Comparison of ENCODE assay signal across 3 cellular contexts in genomic region chr2:100886054-100886453, GRCh38.
TF ChIP-seq lines count a peak whose summit lies in the region.

No MANE protein-coding gene starts in this region.

TF ChIP-seq in IMR-90, 13 proteins besides CTCF, POLR2A, EP300 and RAD21:
- TF ChIP-seq MAZ (IDR thresholded peaks at IDR 0.05; ENCODE audit: borderline replicate concordance, low read depth, low read length) (no peak), FOS (IDR thresholded peaks at IDR 0.05; ENCODE audit: low read depth, low read length) (no peak), NFE2L2 (IDR thresholded peaks at IDR 0.05; ENCODE audit: low read depth, low read length) (no peak), CHD1 (IDR thresholded peaks at IDR 0.05; ENCODE audit: low read depth, low read length) (no peak), MAFK (IDR thresholded peaks at IDR 0.05; ENCODE audit: low read depth, low read length) (no peak), BHLHE40 (IDR thresholded peaks at IDR 0.05; ENCODE audit: low read depth, low read length) (no peak), ELK1 (IDR thresholded peaks at IDR 0.05; ENCODE audit: borderline replicate concordance, low read depth, low read length) (no peak), RCOR1 (IDR thresholded peaks at IDR 0.05; ENCODE audit: insufficient replicate concordance, low read length) (no peak), SMC3 (IDR thresholded peaks at IDR 0.05; ENCODE audit: low read depth, low read length) (no peak), MXI1 (IDR thresholded peaks at IDR 0.05; ENCODE audit: borderline replicate concordance, low read depth, low read length) (no peak), RFX5 (IDR thresholded peaks at IDR 0.05; ENCODE audit: low read depth, low read length) (no peak), USF2 (IDR thresholded peaks at IDR 0.05; ENCODE audit: low read depth, low read length) (no peak), CEBPB (IDR thresholded peaks at IDR 0.05; ENCODE audit: low read depth, low read length) (no peak)

TF ChIP-seq in WTC11, 78 proteins besides CTCF, POLR2A, EP300 and RAD21:
- TF ChIP-seq ATF2 (CRISPR knock-in tag; IDR thresholded peaks at IDR 0.05; ENCODE audit: borderline replicate concordance, low read depth) (no peak), ZNF263 (CRISPR knock-in tag; IDR thresholded peaks at IDR 0.05; ENCODE audit: low read depth) (no peak), NR2C2 (CRISPR knock-in tag; IDR thresholded peaks at IDR 0.05) (no peak), E2F5 (CRISPR knock-in tag; IDR thresholded peaks at IDR 0.05) (no peak), MYBL2 (CRISPR knock-in tag; IDR thresholded peaks at IDR 0.05) (no peak), GABPB1 (CRISPR knock-in tag; IDR thresholded peaks at IDR 0.05) (no peak), SMAD4 (CRISPR knock-in tag; IDR thresholded peaks at IDR 0.05) (no peak), PRRX2 (CRISPR knock-in tag; IDR thresholded peaks at IDR 0.05) (no peak), IRF2 (CRISPR knock-in tag; IDR thresholded peaks at IDR 0.05; ENCODE audit: borderline replicate concordance, low read depth) (no peak), MXD4 (CRISPR knock-in tag; IDR thresholded peaks at IDR 0.05; ENCODE audit: borderline replicate concordance) (no peak), ZMAT4 (CRISPR knock-in tag; IDR thresholded peaks at IDR 0.05) (no peak), GRHL2 (CRISPR knock-in tag; IDR thresholded peaks at IDR 0.05; ENCODE audit: insufficient replicate concordance, severe bottlenecking) (no peak), ERG (CRISPR knock-in tag; IDR thresholded peaks at IDR 0.05) (no peak), E2F4 (CRISPR knock-in tag; IDR thresholded peaks at IDR 0.05; ENCODE audit: borderline replicate concordance, low read depth) (no peak), ZNF423 (CRISPR knock-in tag; IDR thresholded peaks at IDR 0.05) (no peak)

TF ChIP-seq in endothelial cell of umbilical vein, 7 proteins besides CTCF, POLR2A, EP300 and RAD21:
- TF ChIP-seq MYC (IDR thresholded peaks at IDR 0.05; ENCODE audit: low read depth, low read length) (no peak), GATA2 (IDR thresholded peaks at IDR 0.05; ENCODE audit: insufficient read depth, insufficient read length, low read depth, low read length) (no peak), JUN (IDR thresholded peaks at IDR 0.05; ENCODE audit: borderline replicate concordance, insufficient read depth, insufficient read length, low read depth) (no peak), EZH2 (IDR thresholded peaks at IDR 0.05; ENCODE audit: borderline replicate concordance, low read depth, low read length, severe bottlenecking) (no peak)
